8 cellular contexts compared by ENCODE assay signal in the genomic region with DNA sequence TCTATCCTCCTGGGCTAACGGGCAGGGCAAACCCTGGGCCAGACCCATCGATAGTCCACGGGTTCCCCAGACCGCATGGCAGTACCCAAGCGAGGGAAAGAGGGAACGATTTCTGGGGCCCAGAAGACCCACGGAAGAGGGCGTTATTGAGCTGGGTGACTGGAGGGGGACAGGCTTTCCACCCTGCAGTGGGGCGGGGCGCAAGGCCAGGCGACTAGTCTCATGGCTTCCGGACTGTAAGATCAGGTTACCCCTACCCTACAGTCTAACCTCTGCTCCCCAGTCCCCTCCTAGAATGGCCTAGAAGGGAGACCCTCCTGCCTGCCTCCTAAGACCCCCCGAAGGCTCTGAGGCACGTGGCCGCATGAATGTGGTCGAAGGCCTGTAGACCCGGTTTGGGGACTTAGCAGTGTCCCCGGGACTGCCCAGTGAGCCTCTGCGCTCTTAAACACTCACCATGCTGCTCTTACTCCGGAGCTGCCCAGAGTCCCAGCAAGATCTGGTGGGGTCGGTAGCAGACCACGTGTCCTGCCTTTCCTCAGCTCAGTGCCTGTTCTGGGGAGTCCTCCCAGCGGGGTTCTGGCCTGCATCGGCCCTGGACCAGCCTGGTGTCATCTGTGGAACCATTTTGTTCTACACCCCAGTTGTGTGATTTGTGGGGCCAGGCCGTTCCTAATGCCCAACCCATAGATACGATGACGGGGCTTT.
DNase-seq lines count a peak whose midpoint lies in the region; ATAC-seq lines count a peak whose summit lies in the region.

No MANE protein-coding gene starts in this region.

- H3K4me3 ChIP-seq in iPS-18c (ENCODE audit: insufficient read depth, low read depth, low read length) (peak overlapping the region; percentile 86), skin epidermis (peak overlapping the region; percentile 53 to 70 (median 57))

- peak overlapping the region; percentile 81 to 99 (median 93) for H3K27ac ChIP-seq in skin epidermis

- H3K9me3 ChIP-seq in iPS-18c (ENCODE audit: control insufficient read depth, insufficient read depth, low read length): no peaks in the 10 kb centered on the region

- DNase-seq in NCI-H2227 (lab: John Stamatoyannopoulos, UW; ENCODE audit: unreplicated experiment) (peak; percentile 48), NCI-H2227 treated with DMSO at 0.1 percent for 48 hours (lab: John Stamatoyannopoulos, UW) (no peak), Kasumi-1 (lab: John Stamatoyannopoulos, UW) (peak; percentile 60 to 66), SW480 (ENCODE audit: low spot score) (peak; percentile 90), astrocyte of the hippocampus (ENCODE audit: low read depth, low spot score) (peak; percentile 68)

- ATAC-seq in HG03565 (IDR thresholded peaks at IDR 0.05; ENCODE audit: unreplicated experiment): no peak
